In the genomic region with DNA sequence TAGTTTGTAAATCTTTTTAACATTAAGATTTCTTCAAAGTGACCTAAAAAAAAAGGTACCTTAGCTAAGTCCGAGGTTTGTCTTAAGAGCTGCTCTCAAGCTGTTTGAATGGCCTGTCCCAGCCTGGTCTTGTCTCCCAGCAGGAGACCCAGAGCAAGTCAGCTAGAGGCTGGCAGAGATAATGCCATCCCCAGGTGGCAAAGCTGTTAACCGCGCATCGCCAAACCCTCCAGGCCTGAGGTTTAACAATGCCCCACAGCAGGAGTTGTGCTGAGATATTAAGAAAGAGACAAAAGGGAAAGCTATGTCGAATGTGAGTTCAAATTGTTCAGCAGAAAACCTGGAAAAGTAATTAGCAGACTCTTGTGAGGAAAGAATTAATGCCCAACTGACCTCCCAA, we compare ENCODE assay signal across 23 cellular contexts.
DNase-seq lines count a peak whose midpoint lies in the region; ATAC-seq and TF ChIP-seq lines count a peak whose summit lies in the region.
"Had no signal": no experiment of that assay in that cellular context is flagged by ENCODE, and none has a peak within 500 bp of the region (broad histone marks: within the 10 kb centered on the region; RNA-seq: fewer than 3 reads in every experiment).

No MANE protein-coding gene starts in this region.

- H3K27ac ChIP-seq in HEK293 (ENCODE audit: extremely low read depth, low read depth, low read length) (no peak overlapping the region), MM.1S (ENCODE audit: low read length) (no peak overlapping the region)
- H3K27ac ChIP-seq: HL-60, PC-9, stomach, transverse colon had no signal

- no peak overlapping the region for H2AFZ ChIP-seq in MM.1S (ENCODE audit: low read length)
- H2AFZ ChIP-seq: PC-9 had no signal

- no peaks in the 10 kb centered on the region for H3K4me1 ChIP-seq in HEK293 (ENCODE audit: control insufficient read depth, insufficient read depth, low read length)
- H3K4me1 ChIP-seq in MM.1S (ENCODE audit: low read length) = no peaks in the 10 kb centered on the region
- H3K4me1 ChIP-seq: transverse colon had no signal

- no peaks in the 10 kb centered on the region for H4K20me1 ChIP-seq in MM.1S (ENCODE audit: insufficient read depth, low read length)

- H3K9me3 Mint-ChIP-seq in neural crest cell = no peaks in the 10 kb centered on the region
- H3K9me3 Mint-ChIP-seq: activated CD4-positive, alpha-beta memory T cell treated with anti-CD3 and anti-CD28 coated beads for 36 hours; activated naive CD8-positive, alpha-beta T cell treated with anti-CD3 and anti-CD28 coated beads for 36 hours; CD8-positive, alpha-beta T cell had no signal

- no peak overlapping the region for H3K4me3 Mint-ChIP-seq in neural crest cell
- H3K4me3 Mint-ChIP-seq: activated CD4-positive, alpha-beta memory T cell treated with anti-CD3 and anti-CD28 coated beads for 36 hours; activated naive CD8-positive, alpha-beta T cell treated with anti-CD3 and anti-CD28 coated beads for 36 hours; CD8-positive, alpha-beta T cell had no signal

- H3K9ac ChIP-seq in MM.1S (ENCODE audit: low read length) = no peak overlapping the region

- H3K4me1 Mint-ChIP-seq in neural crest cell = peaks cover 59% of the 10 kb centered on the region

- POLR2A ChIA-PET in HEK293 (lab: Yijun Ruan, JAX) = no interaction called here

- CTCF ChIA-PET in HEK293 (lab: Yijun Ruan, JAX) = interaction anchor here (0.6 to 5.4 kb wide), 14 partner anchors 9 to 519 kb away, joined by 3 to 45 read pairs (median 6); no protein-coding TSS in a partner anchor

- no peak for ATAC-seq in GM19455 (IDR thresholded peaks at IDR 0.05; ENCODE audit: unreplicated experiment)
- ATAC-seq: CD8-positive, alpha-beta T cell; HCT116 had no signal

- H3K36me3 ChIP-seq in HEK293 (ENCODE audit: control insufficient read depth in 2 of 2, insufficient read depth in 1 of 2, low read length in 2 of 2) (no peaks in the 10 kb centered on the region), MM.1S (replicated peaks; ENCODE audit: insufficient read depth, low read length) (no peaks in the 10 kb centered on the region)
- H3K36me3 ChIP-seq: stomach, transverse colon had no signal

- peak; percentile 16 for DNase-seq in NCI-H2107 treated with DMSO at 0.1 percent for 48 hours (lab: John Stamatoyannopoulos, UW; ENCODE audit: unreplicated experiment)
- DNase-seq in NCI-H2107 (lab: John Stamatoyannopoulos, UW) = no peak
- peak; percentile 99 for DNase-seq in NCI-H69 (lab: John Stamatoyannopoulos, UW)
- DNase-seq in neural crest cell (ENCODE audit: low read depth, low spot score) = no peak
- no peak for DNase-seq in MM.1S
- no peak for DNase-seq in middle frontal gyrus (ENCODE audit: extremely low spot score, low spot score)
- DNase-seq: activated CD4-positive, alpha-beta memory T cell treated with anti-CD3 and anti-CD28 coated beads for 36 hours; activated effector memory CD4-positive, alpha-beta T cell treated with Interleukin-2 at 50 U/mL for 16 hours; activated naive CD8-positive, alpha-beta T cell treated with anti-CD3 and anti-CD28 coated beads for 36 hours; activated T-cell treated with anti-CD3 and anti-CD28 coated beads for 4 hours; CD8-positive, alpha-beta T cell; Karpas-422; NCI-H2029; PC-9; SHP77; stomach; transverse colon had no signal

- no peaks in the 10 kb centered on the region for H3K36me3 Mint-ChIP-seq in neural crest cell (ENCODE audit: low read depth)
- H3K36me3 Mint-ChIP-seq: activated CD4-positive, alpha-beta memory T cell treated with anti-CD3 and anti-CD28 coated beads for 36 hours; activated naive CD8-positive, alpha-beta T cell treated with anti-CD3 and anti-CD28 coated beads for 36 hours; CD8-positive, alpha-beta T cell had no signal

- H3K9me2 ChIP-seq in MM.1S (replicated peaks; ENCODE audit: insufficient read depth, low read length) = no peaks in the 10 kb centered on the region

- H3K27ac Mint-ChIP-seq in neural crest cell (ENCODE audit: unreplicated experiment) = peak overlapping the region; percentile 91
- H3K27ac Mint-ChIP-seq: activated CD4-positive, alpha-beta memory T cell treated with anti-CD3 and anti-CD28 coated beads for 36 hours; activated naive CD8-positive, alpha-beta T cell treated with anti-CD3 and anti-CD28 coated beads for 36 hours; CD8-positive, alpha-beta T cell; progenitor cell of endocrine pancreas had no signal

- H3K9me3 ChIP-seq in HEK293 (ENCODE audit: control insufficient read depth, insufficient read depth, low read depth, low read length) (no peaks in the 10 kb centered on the region), MM.1S (replicated peaks; ENCODE audit: insufficient read depth, low read length) (no peaks in the 10 kb centered on the region)
- H3K9me3 ChIP-seq: stomach, transverse colon had no signal

- H3K27me3 Mint-ChIP-seq in neural crest cell (ENCODE audit: low read depth) = peaks cover 17% of the 10 kb centered on the region

- no peak overlapping the region for H3K4me3 ChIP-seq in HEK293 (ENCODE audit: low read depth, low read length)
- H3K4me3 ChIP-seq in MM.1S (ENCODE audit: low read length) = no peak overlapping the region
- H3K4me3 ChIP-seq: lung, PC-9, stomach, transverse colon had no signal

- no peak overlapping the region for H3K4me2 ChIP-seq in MM.1S (ENCODE audit: low read depth, low read length)
- H3K4me2 ChIP-seq: PC-9 had no signal

- H3K79me2 ChIP-seq in MM.1S (ENCODE audit: low read length) = no peaks in the 10 kb centered on the region

- no peaks in the 10 kb centered on the region for H3K27me3 ChIP-seq in MM.1S (replicated peaks; ENCODE audit: insufficient read depth, low read length)
- H3K27me3 ChIP-seq: transverse colon had no signal

- no peaks in the 10 kb centered on the region for H3F3A ChIP-seq in MM.1S (ENCODE audit: insufficient read depth, low read length)

- TF ChIP-seq CTCF in HEK293 (tag by site-specific recombination; IDR thresholded peaks at IDR 0.05) (no peak), neural crest cell (conservative IDR thresholded peaks at IDR 0.05) (no peak), MM.1S (IDR thresholded peaks at IDR 0.05; ENCODE audit: low read length) (no peak)

TF ChIP-seq in HEK293, 187 proteins besides CTCF, POLR2A, EP300 and RAD21:
- TF ChIP-seq GLI4 (tag by site-specific recombination; IDR thresholded peaks at IDR 0.05) (no peak), FEZF1 (tag by site-specific recombination; IDR thresholded peaks at IDR 0.05) (peak; percentile 48), ZIC2 (tag by site-specific recombination; IDR thresholded peaks at IDR 0.05) (peak; percentile 95)

Comparison
In these comparisons a context has a peak if more than half of its experiments do, and no peak if none do; other contexts are left out.
1. DNase-seq: peak in NCI-H2107 treated with DMSO at 0.1 percent for 48 hours (single experiment) and NCI-H69 (single experiment); none in NCI-H2107 (single experiment), neural crest cell (single experiment), MM.1S (single experiment) and middle frontal gyrus (single experiment).